9 cellular contexts compared by ENCODE assay signal in the genomic region with DNA sequence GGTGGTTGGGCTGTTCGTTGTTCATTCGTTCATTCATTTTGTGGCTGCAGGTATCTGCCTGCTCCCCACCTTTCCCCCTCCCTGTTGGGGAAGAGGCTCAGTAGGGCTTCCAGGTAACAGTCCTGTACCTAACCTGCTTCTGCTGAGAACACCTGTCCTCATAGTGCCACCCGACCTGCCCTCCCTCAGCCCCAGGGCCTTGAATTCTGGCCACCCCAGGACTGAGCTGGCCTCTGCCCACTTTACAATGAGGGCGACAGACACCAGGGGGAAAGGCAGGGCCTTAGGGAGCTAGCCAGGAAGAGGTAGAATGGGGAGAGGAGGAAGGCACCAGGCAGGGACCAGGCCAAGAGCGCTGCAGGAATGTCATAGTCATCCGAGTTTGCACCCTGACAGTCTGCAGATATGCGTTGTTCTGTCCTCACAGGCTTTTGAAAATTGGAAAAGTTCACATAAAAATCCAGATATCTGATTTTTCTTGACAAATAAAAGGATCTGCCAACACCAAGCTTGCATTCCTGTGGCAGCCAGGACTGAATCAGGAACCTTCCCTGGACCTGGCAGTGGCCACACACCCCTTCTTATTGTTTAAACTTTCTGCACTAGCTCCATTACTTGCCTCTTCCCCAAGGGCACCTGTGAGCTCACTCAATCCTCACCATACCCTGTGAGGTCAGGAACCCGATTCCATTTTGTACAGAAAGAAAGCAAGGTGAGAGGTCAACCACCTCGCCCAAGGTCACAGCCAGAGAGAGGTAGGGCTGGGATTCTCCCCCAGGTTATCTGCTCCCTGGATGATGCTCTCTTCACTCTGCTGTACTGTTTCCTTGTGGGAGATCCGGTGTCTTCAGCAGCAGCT. TPM values are rescaled to one million over a fixed set of nuclear protein-coding genes. Genes with fewer than 3 reads are reported as not detected.
DNase-seq lines count a peak whose midpoint lies in the region; ATAC-seq, FAIRE-seq and TF ChIP-seq lines count a peak whose summit lies in the region.
"Had no signal": no experiment of that assay in that cellular context is flagged by ENCODE, and none has a peak within 500 bp of the region (broad histone marks: within the 10 kb centered on the region; RNA-seq: fewer than 3 reads in every experiment).

No MANE protein-coding gene starts in this region.

- TF ChIP-seq CTCF in astrocyte (IDR thresholded peaks at IDR 0.05; ENCODE audit: insufficient read depth, low read depth, low read length) (no peak), HepG2 (CRISPR knock-in tag; IDR thresholded peaks at IDR 0.05) (no peak)

- peaks cover 5% of the 10 kb centered on the region for H3K9me3 Mint-ChIP-seq in astrocyte (ENCODE audit: unreplicated experiment)
- H3K9me3 Mint-ChIP-seq in stimulated activated naive CD8-positive, alpha-beta T cell treated with anti-CD3 and anti-CD28 coated beads, Interleukin-15, amount 100 ng/mL, for 72 hours: no peaks in the 10 kb centered on the region

- TF ChIP-seq EP300 in HepG2 (IDR thresholded peaks at IDR 0.05; ENCODE audit: low read depth in 2 of 2, low read length in 2 of 2): no peak
- TF ChIP-seq EP300 in HepG2 (CRISPR knock-in tag; IDR thresholded peaks at IDR 0.05; ENCODE audit: borderline replicate concordance): no peak

- intact Hi-C loops in HepG2 (cut with micrococcal nuclease; ENCODE audit: unreplicated experiment): no loop called here

- no peak overlapping the region for H3K27ac Mint-ChIP-seq in astrocyte (ENCODE audit: unreplicated experiment)
- H3K27ac Mint-ChIP-seq in stimulated activated naive CD8-positive, alpha-beta T cell treated with anti-CD3 and anti-CD28 coated beads, Interleukin-15, amount 100 ng/mL, for 72 hours: peak overlapping the region; percentile 19 to 82

- H3K36me3 ChIP-seq in astrocyte (ENCODE audit: insufficient read depth, low read length) (no peaks in the 10 kb centered on the region), HepG2 (replicated peaks in 1 of 2; ENCODE audit: control insufficient read depth in 1 of 2, insufficient read depth in 2 of 2, low read length in 2 of 2) (no peaks in the 10 kb centered on the region)

- H3K4me1 Mint-ChIP-seq in astrocyte (ENCODE audit: low read depth, unreplicated experiment): no peaks in the 10 kb centered on the region
- H3K4me1 Mint-ChIP-seq in stimulated activated naive CD8-positive, alpha-beta T cell treated with anti-CD3 and anti-CD28 coated beads, Interleukin-15, amount 100 ng/mL, for 72 hours: peaks cover 19% of the 10 kb centered on the region
- H3K4me1 Mint-ChIP-seq: brain had no signal

- no peaks in the 10 kb centered on the region for H4K20me1 ChIP-seq in astrocyte (ENCODE audit: insufficient read depth, low read length)
- no peaks in the 10 kb centered on the region for H4K20me1 ChIP-seq in HepG2 (ENCODE audit: insufficient read depth, low read length)

- no TSS peak for BruUV-seq in HepG2 (replicated peaks; lab: Mats Ljungman, UMichigan)

- H3K9me3 ChIP-seq in astrocyte (ENCODE audit: insufficient read depth, low read depth, low read length) (no peaks in the 10 kb centered on the region), HepG2 (ENCODE audit: low read length) (no peaks in the 10 kb centered on the region)

- H3K4me2 ChIP-seq in astrocyte (ENCODE audit: low read length): peak overlapping the region; percentile 82
- no peak overlapping the region; the same call in 1 of the 2 replicates for H3K4me2 ChIP-seq in HepG2 (ENCODE audit: low read depth, low read length)

- H2AFZ ChIP-seq in astrocyte (ENCODE audit: low read depth, low read length) (peak overlapping the region; percentile 89), HepG2 (ENCODE audit: low read length) (no peak overlapping the region)

- peaks cover 19% of the 10 kb centered on the region for H3K4me1 ChIP-seq in astrocyte (ENCODE audit: insufficient read depth, low read length)
- peaks cover 39% of the 10 kb centered on the region for H3K4me1 ChIP-seq in HepG2 (ENCODE audit: insufficient read depth, low read length)

- H3K4me3 Mint-ChIP-seq in astrocyte (ENCODE audit: unreplicated experiment): no peak overlapping the region
- peak overlapping the region; percentile 54 to 85 for H3K4me3 Mint-ChIP-seq in stimulated activated naive CD8-positive, alpha-beta T cell treated with anti-CD3 and anti-CD28 coated beads, Interleukin-15, amount 100 ng/mL, for 72 hours
- H3K4me3 Mint-ChIP-seq: brain had no signal

- H3K27me3 ChIP-seq in astrocyte (ENCODE audit: insufficient read depth, low read length): no peaks in the 10 kb centered on the region
- H3K27me3 ChIP-seq in HepG2 (ENCODE audit: control insufficient read depth in 1 of 2, insufficient read depth in 2 of 2, low read length in 2 of 2): no peaks in the 10 kb centered on the region

- no peak for ATAC-seq in HepG2
- ATAC-seq in stimulated activated naive CD8-positive, alpha-beta T cell treated with anti-CD3 and anti-CD28 coated beads, Interleukin-15, amount 100 ng/mL, for 72 hours: peak; percentile 29
- ATAC-seq in HG02938 (IDR thresholded peaks at IDR 0.05; ENCODE audit: unreplicated experiment): no peak

- H3K79me2 ChIP-seq in astrocyte (ENCODE audit: insufficient read depth, low read length) (no peaks in the 10 kb centered on the region), HepG2 (ENCODE audit: insufficient read depth, low read length) (no peaks in the 10 kb centered on the region)

- FAIRE-seq in astrocyte (lab: Jason Lieb, UNC) (no peak), HepG2 (lab: Jason Lieb, UNC) (peak; percentile 39)

- TF ChIP-seq POLR2A in HepG2 (IDR thresholded peaks at IDR 0.05; ENCODE audit: insufficient read depth in 1 of 2, low read depth in 2 of 2, low read length in 2 of 2): no peak

- WGBS in HepG2 (ENCODE audit: low lambda C conversion rate): 78% methylated on average over 10 of the region's 10 CpGs

- DNase-seq in NCI-H226 (peak; percentile 17), astrocyte (ENCODE audit: low read depth) (no peak), HepG2 (ENCODE audit: low spot score) (no peak), SIG-M5 (lab: John Stamatoyannopoulos, UW) (no peak), anterior cingulate cortex (lab: John Stamatoyannopoulos, UW) (no peak), NCI-H2171 (lab: John Stamatoyannopoulos, UW) (no peak)
- no peak for DNase-seq in stimulated activated naive CD8-positive, alpha-beta T cell treated with anti-CD3 and anti-CD28 coated beads, Interleukin-15, amount 100 ng/mL, for 72 hours

- H3K4me3 ChIP-seq in astrocyte (ENCODE audit: insufficient read depth, low read depth, low read length) (peak overlapping the region; percentile 11), HepG2 (replicated peaks in 1 of 3; ENCODE audit: insufficient read depth in 1 of 3, low read depth in 2 of 3, low read length in 3 of 3) (no peak overlapping the region)

- no peaks in the 10 kb centered on the region for H3K36me3 Mint-ChIP-seq in astrocyte (ENCODE audit: low read depth, unreplicated experiment)
- H3K36me3 Mint-ChIP-seq: brain had no signal

- TF ChIP-seq RAD21 in HepG2 (CRISPR knock-in tag; IDR thresholded peaks at IDR 0.05): no peak

- in situ Hi-C loops in HepG2 (cut with HindIII; ENCODE audit: extremely low pct_ligation_motif_present, low pct_unique_long_range_greater_than_20kb): no loop called here

- H3K9ac ChIP-seq in astrocyte (ENCODE audit: low read length): peak overlapping the region; percentile 65
- H3K9ac ChIP-seq in HepG2 (ENCODE audit: insufficient read depth, low read depth, low read length): no peak overlapping the region

- peaks cover 4% of the 10 kb centered on the region for H3K27me3 Mint-ChIP-seq in astrocyte (ENCODE audit: low read depth, unreplicated experiment)
- H3K27me3 Mint-ChIP-seq in stimulated activated naive CD8-positive, alpha-beta T cell treated with anti-CD3 and anti-CD28 coated beads, Interleukin-15, amount 100 ng/mL, for 72 hours: no peaks in the 10 kb centered on the region

- POLR2A ChIA-PET in HepG2 (lab: Yijun Ruan, JAX): interaction anchor here (1.1 to 4.7 kb wide), 5 partner anchors 7 to 73 kb away, joined by 4 to 150 read pairs (median 22); a partner anchor contains a TSS

- CTCF ChIA-PET in HepG2 (lab: Yijun Ruan, JAX; ENCODE audit: low intra/inter-chr PET ratio, low total read pairs): no interaction called here

- no peak overlapping the region for H3K27ac ChIP-seq in astrocyte (ENCODE audit: low read depth, low read length)
- H3K27ac ChIP-seq in HepG2 (ENCODE audit: extremely low read length, insufficient read depth, low read length): no peak overlapping the region

TF ChIP-seq in HepG2, 621 proteins besides CTCF, POLR2A, EP300 and RAD21 (continues in another document):
- TF ChIP-seq IKZF1 (IDR thresholded peaks at IDR 0.05) (no peak), SRSF9 (IDR thresholded peaks at IDR 0.05; ENCODE audit: borderline replicate concordance, insufficient read depth, low read depth, low read length, poor library complexity, severe bottlenecking) (no peak), ZNF782 (CRISPR knock-in tag; IDR thresholded peaks at IDR 0.05; ENCODE audit: borderline replicate concordance) (no peak)

RNA-seq across cellular contexts. Expression of a gene that starts 35.3 kb away (rescaled TPM):
- total RNA-seq in astrocyte: 80.7 and 85.3 TPM in 2 replicates
- 218 and 227 TPM in 2 replicates for total RNA-seq in HepG2 (2016; rRNA removed; fragmentation: Illumina TruSeq; extraction: Trizol)
- total RNA-seq in HepG2 (2016; cell fraction: cytosol; rRNA removed; fragmentation: Illumina TruSeq; extraction: Trizol; ENCODE audit: low read depth): 206 and 269 TPM in 2 replicates
- total RNA-seq in HepG2 (2016; cell fraction: insoluble cytoplasmic fraction; rRNA removed; fragmentation: Illumina TruSeq; extraction: Trizol): 231 and 234 TPM in 2 replicates
- total RNA-seq in HepG2 (2016; cell fraction: membrane; rRNA removed; fragmentation: Illumina TruSeq; extraction: Trizol): 210 and 239 TPM in 2 replicates
- 93.8 and 105 TPM in 2 replicates for total RNA-seq in HepG2 (2016; cell fraction: nucleus; rRNA removed; fragmentation: Illumina TruSeq; extraction: Trizol)
- polyA plus RNA-seq in HepG2 (2011; rRNA removed): 54.9 and 69.7 TPM in 2 replicates
- 29.2 and 44.3 TPM in 2 replicates for polyA plus RNA-seq in HepG2 (2011; cell fraction: cytosol; rRNA removed)
- polyA plus RNA-seq in HepG2 (2011; cell fraction: nucleus; rRNA removed): 19.7 and 29.3 TPM in 2 replicates
- polyA plus RNA-seq in HepG2 (2012): 135 and 250 TPM in 2 replicates
- polyA plus RNA-seq in HepG2 (2016; cell fraction: cytosol; fragmentation: Illumina TruSeq; extraction: Trizol; ENCODE audit: low read depth): 238 and 374 TPM in 2 replicates
- polyA plus RNA-seq in HepG2 (2016; cell fraction: insoluble cytoplasmic fraction; fragmentation: Illumina TruSeq; extraction: Trizol; ENCODE audit: low read depth): 240 and 279 TPM in 2 replicates
- 207 and 271 TPM in 2 replicates for polyA plus RNA-seq in HepG2 (2016; cell fraction: membrane; fragmentation: Illumina TruSeq; extraction: Trizol; ENCODE audit: low read depth)
- 189 and 213 TPM in 2 replicates for polyA plus RNA-seq in HepG2 (2016; cell fraction: nucleus; fragmentation: Illumina TruSeq; extraction: Trizol; ENCODE audit: insufficient read depth, low read depth)
- polyA minus RNA-seq in HepG2 (2011; rRNA and poly(A)+ RNA removed; ENCODE audit: low replicate concordance): 1.6 and 6.6 TPM in 2 replicates
- polyA minus RNA-seq in HepG2 (2011; cell fraction: cytosol; rRNA and poly(A)+ RNA removed): 17.9 and 19.8 TPM in 2 replicates
- 35.8 and 39.4 TPM in 2 replicates for polyA minus RNA-seq in HepG2 (2011; cell fraction: nucleus; rRNA and poly(A)+ RNA removed)
